8 cellular contexts compared by ENCODE assay signal in genomic region chr1:2133039-2133878, GRCh38.
A peak's percentile ranks its signal among the peaks of the same experiment; 100 is the strongest.
DNase-seq lines count a peak whose midpoint lies in the region; ATAC-seq and TF ChIP-seq lines count a peak whose summit lies in the region.

No MANE protein-coding gene starts in this region.

- H3K4me3 Mint-ChIP-seq in activated CD4-positive, alpha-beta T cell treated with anti-CD3 and anti-CD28 coated beads for 36 hours = peak overlapping the region; percentile 68
- H3K4me3 Mint-ChIP-seq in Calu3 (ENCODE audit: low read depth, unreplicated experiment) = no peak overlapping the region

- no peaks in the 10 kb centered on the region for H3K27me3 Mint-ChIP-seq in activated CD4-positive, alpha-beta T cell treated with anti-CD3 and anti-CD28 coated beads for 36 hours
- H3K27me3 Mint-ChIP-seq in Calu3 (ENCODE audit: unreplicated experiment) = no peaks in the 10 kb centered on the region

- TF ChIP-seq CTCF in Calu3 (IDR thresholded peaks at IDR 0.05; ENCODE audit: unreplicated experiment) = no peak

- H3K27me3 ChIP-seq in layer of hippocampus (ENCODE audit: control insufficient read depth, insufficient read depth, low read length) = no peaks in the 10 kb centered on the region

- no peaks in the 10 kb centered on the region for H3K9me3 Mint-ChIP-seq in activated CD4-positive, alpha-beta T cell treated with anti-CD3 and anti-CD28 coated beads for 36 hours (ENCODE audit: low read depth)
- H3K9me3 Mint-ChIP-seq in Calu3 (ENCODE audit: low read depth, unreplicated experiment) = no peaks in the 10 kb centered on the region

- ATAC-seq in GM18517 (IDR thresholded peaks at IDR 0.05; ENCODE audit: unreplicated experiment) = peak; percentile 75
- peak; percentile 41 for ATAC-seq in HG03025 (IDR thresholded peaks at IDR 0.05; ENCODE audit: low FRiP score, unreplicated experiment)
- peak; percentile 94 for ATAC-seq in activated CD4-positive, alpha-beta T cell treated with anti-CD3 and anti-CD28 coated beads for 36 hours

- POLR2A ChIA-PET in activated CD4-positive, alpha-beta T cell treated with anti-CD3 and anti-CD28 coated beads for 36 hours (lab: Charles Lee) = interaction anchor here (0.7 to 1.1 kb wide), 2 partner anchors 41 to 224 kb away, joined by 3 read pairs; no protein-coding TSS in a partner anchor

- CTCF ChIA-PET in activated CD4-positive, alpha-beta T cell treated with anti-CD3 and anti-CD28 coated beads for 36 hours (lab: Charles Lee) = interaction anchor here (0.5 to 1.2 kb wide), 11 partner anchors 24 to 414 kb away, joined by 3 to 6 read pairs (median 3); partner anchors contain the start of genes FAAP20, MORN1 and RER1
- CTCF ChIA-PET in Calu3 (lab: Charles Lee) = no interaction called here

- H3K27ac Mint-ChIP-seq in activated CD4-positive, alpha-beta T cell treated with anti-CD3 and anti-CD28 coated beads for 36 hours = peak overlapping the region; percentile 82
- no peak overlapping the region for H3K27ac Mint-ChIP-seq in Calu3 (ENCODE audit: unreplicated experiment)

- peaks cover 14% of the 10 kb centered on the region for H3K4me1 Mint-ChIP-seq in activated CD4-positive, alpha-beta T cell treated with anti-CD3 and anti-CD28 coated beads for 36 hours
- H3K4me1 Mint-ChIP-seq in Calu3 (ENCODE audit: low read depth, unreplicated experiment) = peaks cover 14% of the 10 kb centered on the region

- BruUV-seq in Calu3 (replicated peaks; lab: Mats Ljungman, UMichigan) = no TSS peak

- H3K27ac ChIP-seq in cingulate gyrus (ENCODE audit: low read depth, low read length) (peak overlapping the region; percentile 81), layer of hippocampus (ENCODE audit: low read depth, low read length) (peak overlapping the region; percentile 90)

- DNase-seq in NCI-H226 = peak; percentile 90
- peak; percentile 99 for DNase-seq in activated CD4-positive, alpha-beta T cell treated with anti-CD3 and anti-CD28 coated beads for 36 hours
- peak; percentile 90 to 94 for DNase-seq in stimulated activated CD4-positive, alpha-beta T cell treated with anti-CD3 and anti-CD28 coated beads, Interleukin-1b, Interleukin-23, amount 100 ng/mL, for 1 hour (ENCODE audit: low read depth in 2 of 2)
- no peak for DNase-seq in Calu3

- H3K36me3 Mint-ChIP-seq in activated CD4-positive, alpha-beta T cell treated with anti-CD3 and anti-CD28 coated beads for 36 hours (ENCODE audit: low read depth) = no peaks in the 10 kb centered on the region
- peaks cover 9% of the 10 kb centered on the region for H3K36me3 Mint-ChIP-seq in Calu3 (ENCODE audit: insufficient read depth, unreplicated experiment)

- intact Hi-C loops in activated CD4-positive, alpha-beta T cell treated with anti-CD3 and anti-CD28 coated beads for 36 hours (cut with DNase I, micrococcal nuclease) = loop anchor here (1.0 to 2.0 kb wide), 18 partner anchors 13 to 809 kb away; partner anchors contain the start of genes TMEM52 (in 2 of the 2), CPTP (in 1 of the 2), FAAP20 (in 1 of the 2) and INTS11 (in 1 of the 2)
- intact Hi-C loops in Calu3 (cut with micrococcal nuclease; ENCODE audit: unreplicated experiment) = no loop called here

Comparison
In these comparisons a context has a peak if more than half of its experiments do, and no peak if none do; other contexts are left out.
1. ATAC-seq: peak in every context shown above with its lines; median percentile 94 in activated CD4-positive, alpha-beta T cell treated with anti-CD3 and anti-CD28 coated beads for 36 hours; 75 in GM18517; 41 in HG03025.